ENCODE assay signal across 1 cellular context in the genomic region with DNA sequence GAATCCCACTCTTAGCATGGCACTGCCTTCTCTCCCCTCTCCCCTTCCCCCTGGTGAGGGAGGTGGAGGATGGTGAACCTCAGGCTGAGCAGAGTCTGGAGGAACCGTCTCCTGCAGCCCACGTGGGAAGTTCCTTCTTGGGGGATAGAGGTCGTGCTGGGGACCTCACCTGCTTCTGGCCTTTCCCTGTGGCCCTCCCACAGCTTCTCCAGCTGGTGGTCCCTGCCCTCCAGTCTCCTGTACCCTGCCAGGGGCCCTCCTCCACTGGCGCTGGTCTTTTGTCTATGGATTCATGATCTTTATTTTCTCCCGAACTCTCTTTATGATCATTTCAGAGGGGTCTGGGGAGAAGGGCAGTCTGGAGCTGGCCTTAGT.
TF ChIP-seq lines count a peak whose summit lies in the region.

No MANE protein-coding gene starts in this region.

TF ChIP-seq in HepG2, 621 proteins besides CTCF, POLR2A, EP300 and RAD21:
- TF ChIP-seq, protein P1, sequence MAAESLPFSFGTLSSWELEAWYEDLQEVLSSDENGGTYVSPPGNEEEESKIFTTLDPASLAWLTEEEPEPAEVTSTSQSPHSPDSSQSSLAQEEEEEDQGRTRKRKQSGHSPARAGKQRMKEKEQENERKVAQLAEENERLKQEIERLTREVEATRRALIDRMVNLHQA (CRISPR knock-in tag; IDR thresholded peaks at IDR 0.05) = no peak
- TF ChIP-seq, protein P2, sequence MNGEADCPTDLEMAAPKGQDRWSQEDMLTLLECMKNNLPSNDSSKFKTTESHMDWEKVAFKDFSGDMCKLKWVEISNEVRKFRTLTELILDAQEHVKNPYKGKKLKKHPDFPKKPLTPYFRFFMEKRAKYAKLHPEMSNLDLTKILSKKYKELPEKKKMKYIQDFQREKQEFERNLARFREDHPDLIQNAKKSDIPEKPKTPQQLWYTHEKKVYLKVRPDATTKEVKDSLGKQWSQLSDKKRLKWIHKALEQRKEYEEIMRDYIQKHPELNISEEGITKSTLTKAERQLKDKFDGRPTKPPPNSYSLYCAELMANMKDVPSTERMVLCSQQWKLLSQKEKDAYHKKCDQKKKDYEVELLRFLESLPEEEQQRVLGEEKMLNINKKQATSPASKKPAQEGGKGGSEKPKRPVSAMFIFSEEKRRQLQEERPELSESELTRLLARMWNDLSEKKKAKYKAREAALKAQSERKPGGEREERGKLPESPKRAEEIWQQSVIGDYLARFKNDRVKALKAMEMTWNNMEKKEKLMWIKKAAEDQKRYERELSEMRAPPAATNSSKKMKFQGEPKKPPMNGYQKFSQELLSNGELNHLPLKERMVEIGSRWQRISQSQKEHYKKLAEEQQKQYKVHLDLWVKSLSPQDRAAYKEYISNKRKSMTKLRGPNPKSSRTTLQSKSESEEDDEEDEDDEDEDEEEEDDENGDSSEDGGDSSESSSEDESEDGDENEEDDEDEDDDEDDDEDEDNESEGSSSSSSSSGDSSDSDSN (CRISPR knock-in tag; IDR thresholded peaks at IDR 0.05) = 0 out of 2 replicates have a peak, but pooled peaks have one; percentile 20
- TF ChIP-seq ZNF572 (CRISPR knock-in tag; IDR thresholded peaks at IDR 0.05) = 0 out of 2 replicates have a peak, but pooled peaks have one; percentile 31
- TF ChIP-seq SMARCE1 (IDR thresholded peaks at IDR 0.05; ENCODE audit: borderline replicate concordance) = no peak
- TF ChIP-seq, protein P3, sequence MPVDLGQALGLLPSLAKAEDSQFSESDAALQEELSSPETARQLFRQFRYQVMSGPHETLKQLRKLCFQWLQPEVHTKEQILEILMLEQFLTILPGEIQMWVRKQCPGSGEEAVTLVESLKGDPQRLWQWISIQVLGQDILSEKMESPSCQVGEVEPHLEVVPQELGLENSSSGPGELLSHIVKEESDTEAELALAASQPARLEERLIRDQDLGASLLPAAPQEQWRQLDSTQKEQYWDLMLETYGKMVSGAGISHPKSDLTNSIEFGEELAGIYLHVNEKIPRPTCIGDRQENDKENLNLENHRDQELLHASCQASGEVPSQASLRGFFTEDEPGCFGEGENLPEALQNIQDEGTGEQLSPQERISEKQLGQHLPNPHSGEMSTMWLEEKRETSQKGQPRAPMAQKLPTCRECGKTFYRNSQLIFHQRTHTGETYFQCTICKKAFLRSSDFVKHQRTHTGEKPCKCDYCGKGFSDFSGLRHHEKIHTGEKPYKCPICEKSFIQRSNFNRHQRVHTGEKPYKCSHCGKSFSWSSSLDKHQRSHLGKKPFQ (CRISPR knock-in tag; IDR thresholded peaks at IDR 0.05; ENCODE audit: insufficient replicate concordance) = no peak
- no peak for TF ChIP-seq NR2F6 (IDR thresholded peaks at IDR 0.05)
- no peak for TF ChIP-seq NR2F6 (CRISPR knock-in tag; IDR thresholded peaks at IDR 0.05)
- peak; percentile 67; the same call in 1 of the 2 replicates for TF ChIP-seq EZH2 (conservative IDR thresholded peaks at IDR 0.05; ENCODE audit: low read depth, low read length)
- TF ChIP-seq U2AF2 (IDR thresholded peaks at IDR 0.05; ENCODE audit: low read depth, low read length) = no peak
- TF ChIP-seq YY1 (IDR thresholded peaks at IDR 0.05; ENCODE audit: insufficient read depth, insufficient replicate concordance, low read depth, low read length) = no peak
- TF ChIP-seq ZKSCAN8 (CRISPR knock-in tag; IDR thresholded peaks at IDR 0.05; ENCODE audit: borderline replicate concordance) = no peak
